In the genomic region with DNA sequence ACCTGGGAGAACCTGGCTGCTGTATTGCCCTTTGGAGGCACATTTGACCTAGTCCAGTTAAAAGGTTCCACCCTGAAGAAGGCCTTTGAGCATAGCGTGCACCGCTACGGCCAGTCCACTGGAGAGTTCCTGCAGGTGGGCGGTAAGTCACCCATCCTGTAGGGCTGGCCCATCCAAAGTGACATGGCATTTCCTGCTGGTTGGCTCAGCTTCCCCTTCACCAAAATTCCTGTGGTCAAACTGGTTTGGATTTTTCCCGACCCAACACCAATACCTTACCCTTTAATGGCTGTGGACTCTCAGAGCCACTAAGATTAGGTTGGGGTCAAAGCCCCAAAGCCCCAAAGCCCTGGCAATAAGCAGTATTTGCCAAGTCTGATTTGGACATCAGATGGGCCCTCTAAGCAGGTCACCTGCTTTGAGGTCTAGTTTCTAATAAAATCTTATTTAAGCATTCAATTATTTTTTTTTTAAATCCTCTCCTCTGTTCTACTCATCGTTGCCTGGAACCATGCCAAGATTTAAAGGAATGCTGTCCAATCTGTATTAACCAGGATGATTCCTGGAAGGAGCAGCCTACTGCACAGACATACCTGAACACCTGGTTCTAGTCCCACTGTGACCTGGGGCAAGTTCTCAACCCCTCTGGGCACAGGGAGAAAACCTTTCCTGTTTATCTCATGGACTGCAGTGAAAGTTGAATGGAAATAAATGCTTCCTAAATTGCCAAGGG, we compare ENCODE assay signal across 26 cellular contexts. TPM values are rescaled to one million over a fixed set of nuclear protein-coding genes. Genes with fewer than 3 reads are reported as not detected.
DNase-seq lines count a peak whose midpoint lies in the region; ATAC-seq, FAIRE-seq and TF ChIP-seq lines count a peak whose summit lies in the region.
"Had no signal": no experiment of that assay in that cellular context is flagged by ENCODE, and none has a peak within 500 bp of the region (broad histone marks: within the 10 kb centered on the region; RNA-seq: fewer than 3 reads in every experiment).

No MANE protein-coding gene starts in this region.

- peaks cover 28% of the 10 kb centered on the region for H3K4me1 Mint-ChIP-seq in astrocyte (ENCODE audit: low read depth, unreplicated experiment)
- H3K4me1 Mint-ChIP-seq: activated naive CD4-positive, alpha-beta T cell treated with anti-CD3 and anti-CD28 coated beads, Interleukin-2, amount 10 ng/mL, durations not matched to agents 7 days and 5 days; CD4-positive, CD25-positive, alpha-beta regulatory T cell had no signal

- H2BK5ac ChIP-seq in IMR-90 (ENCODE audit: low read depth, low read length, poor library complexity, severe bottlenecking) = no peak overlapping the region

- no peak for TF ChIP-seq POLR2A in IMR-90 (IDR thresholded peaks at IDR 0.05; ENCODE audit: low read depth, low read length)

- peaks cover 12% of the 10 kb centered on the region for H3K36me3 Mint-ChIP-seq in astrocyte (ENCODE audit: low read depth, unreplicated experiment)
- H3K36me3 Mint-ChIP-seq: activated naive CD4-positive, alpha-beta T cell treated with anti-CD3 and anti-CD28 coated beads, Interleukin-2, amount 10 ng/mL, durations not matched to agents 7 days and 5 days; CD4-positive, CD25-positive, alpha-beta regulatory T cell had no signal

- H3K9me1 ChIP-seq in IMR-90 (ENCODE audit: insufficient read depth, low read length) = 0 out of 2 replicates have a peak, but pooled peaks cover 15% of the 10 kb centered on the region

- no peak overlapping the region; the same call in 1 of the 2 replicates for H2AK5ac ChIP-seq in IMR-90 (ENCODE audit: low read depth, low read length)

- no peak for ATAC-seq in IMR-90 (ENCODE audit: low read depth)
- ATAC-seq: mucosa of descending colon, Right ventricle myocardium inferior, sciatic nerve had no signal

- H3K9me3 Mint-ChIP-seq in astrocyte (ENCODE audit: unreplicated experiment) = peaks cover 1% of the 10 kb centered on the region
- H3K9me3 Mint-ChIP-seq: activated naive CD4-positive, alpha-beta T cell treated with anti-CD3 and anti-CD28 coated beads, Interleukin-2, amount 10 ng/mL, durations not matched to agents 7 days and 5 days; T-helper 1 cell treated with Interleukin-12 subunit alpha and Interleukin-12 subunit beta and Interleukin-4 antibody, amounts not matched to agents 30 μg/mL and 1 μg/mL, for 36 hours had no signal

- H3K79me2 ChIP-seq in astrocyte (ENCODE audit: insufficient read depth, low read length) = no peaks in the 10 kb centered on the region

- dilution Hi-C loops in IMR-90 (cut with HindIII; ENCODE audit: low sequenced_read_pairs, unreplicated experiment) = no loop called here

- H2BK15ac ChIP-seq in IMR-90 (ENCODE audit: low read depth, low read length) = no peak overlapping the region

- no peak overlapping the region for H2BK120ac ChIP-seq in IMR-90 (ENCODE audit: low read depth, low read length)

- in situ Hi-C loops in IMR-90 (cut with MboI; ENCODE audit: low sequenced_read_pairs) = no loop called here

- H4K5ac ChIP-seq in IMR-90 (ENCODE audit: low read depth, low read length) = no peak overlapping the region

- no peak overlapping the region for H3K4ac ChIP-seq in IMR-90 (ENCODE audit: low read depth, low read length)

- no peak overlapping the region for H4K91ac ChIP-seq in IMR-90 (ENCODE audit: insufficient read depth, low read depth, low read length)

- DNase-seq in AG10803 (ENCODE audit: low read depth) = peak; percentile 26
- peak; percentile 26 for DNase-seq in IMR-90
- peak; percentile 57 for DNase-seq in astrocyte (ENCODE audit: low read depth)
- peak; percentile 45 for DNase-seq in glomerular visceral epithelial cell (ENCODE audit: extremely low spot score)
- no peak for DNase-seq in NCI-H345 (lab: John Stamatoyannopoulos, UW)
- no peak for DNase-seq in mucosa of gallbladder (ENCODE audit: low spot score)
- no peak for DNase-seq in NCI-H2227 (lab: John Stamatoyannopoulos, UW; ENCODE audit: unreplicated experiment)
- DNase-seq in H4 (ENCODE audit: low spot score) = no peak
- DNase-seq: ACHN; activated CD4-positive, alpha-beta T cell treated with anti-CD3 and anti-CD28 coated beads, Interleukin-2, amount 50 U/mL, for 48 hours; activated naive CD4-positive, alpha-beta T cell treated with anti-CD3 and anti-CD28 coated beads, Interleukin-2, amount 10 ng/mL, durations not matched to agents 7 days and 5 days; brain microvascular endothelial cell; CD4-positive, CD25-positive, alpha-beta regulatory T cell; esophagus squamous epithelium; mucosa of descending colon; MV-4-11; NCI-H2081 treated with DMSO at 0.1 percent for 48 hours; NCI-H748 treated with DMSO at 0.1 percent for 48 hours; occipital lobe; stimulated activated CD4-positive, alpha-beta T cell treated with anti-CD3 and anti-CD28 coated beads, Interleukin-1b, Interleukin-23, amount 100 ng/mL, for 48 hours; stomach; uterus; WERI-Rb-1 had no signal

- H2AFZ ChIP-seq in IMR-90 (replicated peaks; ENCODE audit: low read length, poor library complexity) = no peak overlapping the region
- H2AFZ ChIP-seq in astrocyte (ENCODE audit: low read depth, low read length) = no peak overlapping the region

- H3K14ac ChIP-seq in IMR-90 (replicated peaks; ENCODE audit: low read depth, low read length) = 0 out of 2 replicates have a peak overlapping the region, but pooled peaks have one; percentile 15

- H4K20me1 ChIP-seq in IMR-90 (ENCODE audit: insufficient read depth, low read length) (no peaks in the 10 kb centered on the region), astrocyte (ENCODE audit: insufficient read depth, low read length) (no peaks in the 10 kb centered on the region)

- TF ChIP-seq CTCF in AG10803 (conservative IDR thresholded peaks at IDR 0.05; ENCODE audit: low read length) (no peak), IMR-90 (conservative IDR thresholded peaks at IDR 0.05; ENCODE audit: low read depth, low read length) (no peak), astrocyte (IDR thresholded peaks at IDR 0.05; ENCODE audit: insufficient read depth, low read depth, low read length) (no peak)

- H4K8ac ChIP-seq in IMR-90 (ENCODE audit: low read depth in 2 of 2, low read length in 2 of 2) = no peak overlapping the region

- no peak overlapping the region for H3K18ac ChIP-seq in IMR-90 (ENCODE audit: low read depth, low read length)

- no peak overlapping the region for H3K4me3 Mint-ChIP-seq in astrocyte (ENCODE audit: unreplicated experiment)
- H3K4me3 Mint-ChIP-seq: activated naive CD4-positive, alpha-beta T cell treated with anti-CD3 and anti-CD28 coated beads, Interleukin-2, amount 10 ng/mL, durations not matched to agents 7 days and 5 days; CD4-positive, CD25-positive, alpha-beta regulatory T cell; T-helper 1 cell treated with Interleukin-12 subunit alpha and Interleukin-12 subunit beta and Interleukin-4 antibody, amounts not matched to agents 30 μg/mL and 1 μg/mL, for 36 hours had no signal

- no peak overlapping the region for H3K27ac ChIP-seq in IMR-90 (ENCODE audit: insufficient read depth, low read length)
- H3K27ac ChIP-seq in astrocyte (ENCODE audit: low read depth, low read length) = no peak overlapping the region
- H3K27ac ChIP-seq: brain microvascular endothelial cell, esophagus squamous epithelium, stomach, uterus, WERI-Rb-1 had no signal

- no peaks in the 10 kb centered on the region for H3K27me3 Mint-ChIP-seq in astrocyte (ENCODE audit: low read depth, unreplicated experiment)

- peaks cover 9 to 15% of the 10 kb centered on the region in 2 experiments; a peak in 3 of 4 replicates for H3K79me1 ChIP-seq in IMR-90 (ENCODE audit: low read depth in 1 of 2, low read length in 2 of 2)

- H3K9ac ChIP-seq in IMR-90 (ENCODE audit: low read depth, low read length) (no peak overlapping the region), astrocyte (ENCODE audit: low read length) (no peak overlapping the region)

- CTCF ChIA-PET in IMR-90 (lab: Yijun Ruan, JAX) = no interaction called here

- WGBS in IMR-90 (ENCODE audit: extremely low coverage in 2 of 2, insufficient read length in 1 of 2), 2 experiments = 47% methylated on average over 2 of the region's 6 CpGs; no CpG with 5 or more reads in 1 of the 2 experiments

- H3K56ac ChIP-seq in IMR-90 (ENCODE audit: extremely low read depth, insufficient read depth, low read length) = no peak overlapping the region

- POLR2A ChIA-PET in IMR-90 (lab: Charles Lee; ENCODE audit: unreplicated experiment) = no interaction called here

- BruUV-seq in IMR-90 (replicated peaks; lab: Mats Ljungman, UMichigan) = no TSS peak

- intact Hi-C loops in IMR-90 (cut with micrococcal nuclease) = no loop called here

- no peak overlapping the region for H3K23ac ChIP-seq in IMR-90 (ENCODE audit: low read depth, low read length)

- H2AK9ac ChIP-seq in IMR-90 (replicated peaks; ENCODE audit: low read depth, low read length, poor library complexity) = no peak overlapping the region

- peaks cover 2% of the 10 kb centered on the region; the same call in 1 of the 2 replicates for H3K4me1 ChIP-seq in IMR-90 (ENCODE audit: control insufficient read depth, insufficient read depth, low read length)
- H3K4me1 ChIP-seq in astrocyte (ENCODE audit: insufficient read depth, low read length) = peaks cover 12% of the 10 kb centered on the region
- H3K4me1 ChIP-seq: esophagus squamous epithelium, stomach, uterus had no signal

- H3K36me3 ChIP-seq in IMR-90 (ENCODE audit: control insufficient read depth, insufficient read depth, low read length) (peaks cover 36% of the 10 kb centered on the region), astrocyte (ENCODE audit: insufficient read depth, low read length) (peaks cover 9% of the 10 kb centered on the region)
- H3K36me3 ChIP-seq: esophagus squamous epithelium, uterus, WERI-Rb-1 had no signal

- H3K4me3 ChIP-seq in AG10803 (ENCODE audit: low read length) (no peak overlapping the region), IMR-90 (ENCODE audit: insufficient read depth, low read depth, low read length) (no peak overlapping the region), astrocyte (ENCODE audit: insufficient read depth, low read depth, low read length) (no peak overlapping the region)
- H3K4me3 ChIP-seq: esophagus squamous epithelium, mucosa of descending colon, stomach, uterus had no signal

- FAIRE-seq in astrocyte (lab: Jason Lieb, UNC) = no peak

- TF ChIP-seq RAD21 in IMR-90 (IDR thresholded peaks at IDR 0.05; ENCODE audit: low read length) = no peak

- H3K27me3 ChIP-seq in IMR-90 (ENCODE audit: control insufficient read depth, insufficient read depth, low read length) = no peaks in the 10 kb centered on the region
- H3K27me3 ChIP-seq in astrocyte (ENCODE audit: insufficient read depth, low read length) = no peaks in the 10 kb centered on the region
- H3K27me3 ChIP-seq: brain microvascular endothelial cell, esophagus squamous epithelium, stomach, uterus had no signal

- H3K27ac Mint-ChIP-seq in astrocyte (ENCODE audit: unreplicated experiment) = peak overlapping the region; percentile 36
- H3K27ac Mint-ChIP-seq: CD4-positive, CD25-positive, alpha-beta regulatory T cell; T-helper 1 cell treated with Interleukin-12 subunit alpha and Interleukin-12 subunit beta and Interleukin-4 antibody, amounts not matched to agents 30 μg/mL and 1 μg/mL, for 36 hours had no signal

- no peak overlapping the region for H3K4me2 ChIP-seq in IMR-90 (ENCODE audit: low read depth, low read length)
- H3K4me2 ChIP-seq in astrocyte (ENCODE audit: low read length) = no peak overlapping the region

- no peak overlapping the region for H2BK20ac ChIP-seq in IMR-90 (ENCODE audit: low read depth, low read length)

- no peaks in the 10 kb centered on the region for H3K9me3 ChIP-seq in IMR-90 (ENCODE audit: control insufficient read depth, insufficient read depth, low read length)
- H3K9me3 ChIP-seq in astrocyte (ENCODE audit: insufficient read depth, low read depth, low read length) = no peaks in the 10 kb centered on the region
- H3K9me3 ChIP-seq: esophagus squamous epithelium, mucosa of descending colon, stomach, uterus had no signal

RNA-seq across cellular contexts. Expression of gene NT5E, which starts 40.8 kb away (rescaled TPM):
- total RNA-seq in IMR-90 (2012; rRNA removed) (280 and 281 TPM in 2 replicates), astrocyte (76.1 and 77.4 TPM in 2 replicates), mucosa of gallbladder (64.9 TPM)
- polyA plus RNA-seq in IMR-90 (2012; rRNA removed) = 153 and 178 TPM in 2 replicates
- 55.3 and 126 TPM in 2 replicates for polyA plus RNA-seq in IMR-90 (2012; cell fraction: cytosol; rRNA removed)
- polyA plus RNA-seq in IMR-90 (2012; cell fraction: nucleus; rRNA removed; ENCODE audit: low replicate concordance) = 66.2 and 102 TPM in 2 replicates
- total RNA-seq in H4 (2014; rRNA removed; shearing (Covaris generic)) = 0.08 and 0.15 TPM in 2 replicates

Comparison
In these comparisons a context has a peak if more than half of its experiments do, and no peak if none do; other contexts are left out.
1. DNase-seq: peak in AG10803 (single experiment), IMR-90 (single experiment), astrocyte (single experiment) and glomerular visceral epithelial cell (single experiment); none in NCI-H345 (single experiment), mucosa of gallbladder (single experiment), NCI-H2227 (single experiment) and H4 (single experiment).
2. RNA of gene NT5E, which starts 40.8 kb away (total RNA-seq): 280 to 281 TPM in IMR-90, 76.1 to 77.4 TPM in astrocyte and 64.9 TPM in mucosa of gallbladder (single experiment); 0.08 to 0.15 TPM in H4; every median in the first group is over 10 times any median in the second.